ENCODE assay signal across 2 cellular contexts in genomic region chr5:139888368-139888767, GRCh38.
TF ChIP-seq lines count a peak whose summit lies in the region.

No MANE protein-coding gene starts in this region.

TF ChIP-seq in GM23338, 12 proteins besides CTCF, POLR2A, EP300 and RAD21 (continued from another document):
- TF ChIP-seq REST (IDR thresholded peaks at IDR 0.05; ENCODE audit: unreplicated experiment): no peak
- TF ChIP-seq ZNF114 (CRISPR knock-in tag; IDR thresholded peaks at IDR 0.05): no peak
- no peak for TF ChIP-seq NANOG (IDR thresholded peaks at IDR 0.05; ENCODE audit: borderline replicate concordance)
- TF ChIP-seq ZNF331 (CRISPR knock-in tag; IDR thresholded peaks at IDR 0.05; ENCODE audit: low read depth): no peak
- TF ChIP-seq JUNB (IDR thresholded peaks at IDR 0.05; ENCODE audit: unreplicated experiment): no peak
- TF ChIP-seq ZNF462 (CRISPR knock-in tag; IDR thresholded peaks at IDR 0.05): no peak

TF ChIP-seq in WTC11, 78 proteins besides CTCF, POLR2A, EP300 and RAD21 (continued from another document):
- no peak for TF ChIP-seq ARID4B (CRISPR knock-in tag; IDR thresholded peaks at IDR 0.05; ENCODE audit: borderline replicate concordance)
- TF ChIP-seq FOXP4 (CRISPR knock-in tag; IDR thresholded peaks at IDR 0.05): no peak
- no peak for TF ChIP-seq TEAD4 (CRISPR knock-in tag; IDR thresholded peaks at IDR 0.05)
